ENCODE assay signal across 15 cellular contexts in the genomic region with DNA sequence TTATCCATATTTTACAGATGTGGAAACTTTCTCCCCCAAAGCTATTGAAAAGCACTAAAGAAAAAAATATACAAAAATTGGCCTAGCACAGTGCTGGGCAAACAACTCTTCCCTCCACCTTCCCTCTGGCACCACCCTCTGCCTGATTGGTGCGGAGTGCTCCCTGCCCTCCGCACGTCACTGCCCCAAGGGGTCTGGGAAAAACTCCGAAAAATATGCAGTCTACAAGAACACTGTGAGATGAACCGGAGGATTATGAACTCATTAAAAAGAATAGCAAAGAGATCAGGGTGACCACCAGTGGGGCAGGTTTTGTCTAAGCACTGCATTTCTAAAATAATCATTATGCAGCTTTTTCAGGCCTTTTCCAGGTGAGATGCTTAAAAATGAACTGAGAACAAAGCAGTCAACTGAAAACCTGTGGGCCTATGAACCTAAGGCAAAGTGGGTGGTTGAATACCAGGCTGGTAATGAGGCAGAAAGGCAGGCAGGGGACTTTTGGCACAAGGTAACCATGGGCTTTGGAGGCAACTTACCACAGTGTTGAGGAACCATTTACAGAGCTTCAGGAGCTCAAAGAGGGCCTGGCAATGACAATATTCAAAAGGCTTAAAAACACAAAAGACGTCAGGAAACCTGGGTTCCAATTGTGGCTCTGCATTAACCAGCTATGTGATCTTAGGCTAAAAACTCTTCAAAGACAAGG. TPM values are rescaled to one million over a fixed set of nuclear protein-coding genes. Genes with fewer than 3 reads are reported as not detected.
A peak's percentile ranks its signal among the peaks of the same experiment; 100 is the strongest.
DNase-seq lines count a peak whose midpoint lies in the region; TF ChIP-seq lines count a peak whose summit lies in the region.
"Had no signal": no experiment of that assay in that cellular context is flagged by ENCODE, and none has a peak within 500 bp of the region (broad histone marks: within the 10 kb centered on the region; RNA-seq: fewer than 3 reads in every experiment).

No MANE protein-coding gene starts in this region.

- H3K9me3 ChIP-seq in HUES64 (ENCODE audit: insufficient read depth, low read depth, low read length) (no peaks in the 10 kb centered on the region), BE2C (no peaks in the 10 kb centered on the region)
- H3K9me3 ChIP-seq: esophagus muscularis mucosa, ovary, sigmoid colon had no signal

- peak overlapping the region; percentile 44 for H3K27ac Mint-ChIP-seq in dendritic cell treated with granulocyte-macrophage colony-stimulating factor and Interleukin-4, amounts not matched to agents 40 ng/mL and 50 ng/mL, for 4 days
- H3K27ac Mint-ChIP-seq: activated B cell treated with CpG ODN at 0.5 μM for 24 hours had no signal

- no peaks in the 10 kb centered on the region for H3K27me3 Mint-ChIP-seq in dendritic cell treated with granulocyte-macrophage colony-stimulating factor and Interleukin-4, amounts not matched to agents 40 ng/mL and 50 ng/mL, for 4 days

- peak; percentile 21 for DNase-seq in activated effector memory CD4-positive, alpha-beta T cell treated with anti-CD3 and anti-CD28 coated beads, Interleukin-2, amount 50 U/mL, for 16 hours
- DNase-seq in activated effector memory CD4-positive, alpha-beta T cell treated with Interleukin-2 at 50 U/mL for 16 hours = no peak
- DNase-seq in stimulated activated CD8-positive, alpha-beta memory T cell treated with anti-CD3 and anti-CD28 coated beads, Interleukin-4, amount 100 ng/mL, for 48 hours = peak; percentile 17
- DNase-seq in NCI-H82 treated with DMSO at 0.1 percent for 48 hours (lab: John Stamatoyannopoulos, UW; ENCODE audit: unreplicated experiment) (no peak), BE2C (no peak), NCI-H1930 (lab: John Stamatoyannopoulos, UW) (no peak)
- DNase-seq: activated B cell treated with CpG ODN at 0.5 μM for 24 hours, dorsolateral prefrontal cortex, NCI-H1694, ovary, sigmoid colon, T-helper 2 cell had no signal

- no peak for TF ChIP-seq CTCF in BE2C (IDR thresholded peaks at IDR 0.05; ENCODE audit: low read depth, low read length)

- WGBS in HUES64 = 87% methylated on average over 6 of the region's 6 CpGs

- H3K36me3 Mint-ChIP-seq in dendritic cell treated with granulocyte-macrophage colony-stimulating factor and Interleukin-4, amounts not matched to agents 40 ng/mL and 50 ng/mL, for 4 days (ENCODE audit: low read depth) = no peaks in the 10 kb centered on the region

- H3K27me3 ChIP-seq in HUES64 (ENCODE audit: insufficient read depth, low read length) = no peaks in the 10 kb centered on the region
- H3K27me3 ChIP-seq in BE2C = no peaks in the 10 kb centered on the region
- H3K27me3 ChIP-seq: dorsolateral prefrontal cortex, esophagus muscularis mucosa, ovary, sigmoid colon had no signal

- H3K4me3 Mint-ChIP-seq in dendritic cell treated with granulocyte-macrophage colony-stimulating factor and Interleukin-4, amounts not matched to agents 40 ng/mL and 50 ng/mL, for 4 days = no peak overlapping the region
- H3K4me3 Mint-ChIP-seq: activated B cell treated with CpG ODN at 0.5 μM for 24 hours had no signal

- H3K4me1 ChIP-seq in HUES64 (ENCODE audit: insufficient read depth, low read length) (peaks cover 29% of the 10 kb centered on the region), BE2C (no peaks in the 10 kb centered on the region)

- H3K4me3 ChIP-seq in HUES64 (ENCODE audit: low read length) (no peak overlapping the region), BE2C (ENCODE audit: low read depth, low read length) (no peak overlapping the region)
- H3K4me3 ChIP-seq: dorsolateral prefrontal cortex, esophagus muscularis mucosa, ovary, sigmoid colon had no signal

- no peaks in the 10 kb centered on the region for H3K9me3 Mint-ChIP-seq in dendritic cell treated with granulocyte-macrophage colony-stimulating factor and Interleukin-4, amounts not matched to agents 40 ng/mL and 50 ng/mL, for 4 days
- H3K9me3 Mint-ChIP-seq: activated B cell treated with CpG ODN at 0.5 μM for 24 hours had no signal

- intact Hi-C loops in dendritic cell treated with granulocyte-macrophage colony-stimulating factor and Interleukin-4, amounts not matched to agents 40 ng/mL and 50 ng/mL, for 4 days (cut with micrococcal nuclease) = no loop called here

- no peak overlapping the region for H3K9ac ChIP-seq in HUES64 (ENCODE audit: low read depth, low read length)

- 0 out of 2 replicates have a peak overlapping the region, but pooled peaks have one; percentile 0 for H3K27ac ChIP-seq in HUES64 (ENCODE audit: low read depth, low read length)
- H3K27ac ChIP-seq: esophagus muscularis mucosa, ovary, sigmoid colon had no signal

- peaks cover 68% of the 10 kb centered on the region for H3K4me1 Mint-ChIP-seq in dendritic cell treated with granulocyte-macrophage colony-stimulating factor and Interleukin-4, amounts not matched to agents 40 ng/mL and 50 ng/mL, for 4 days (ENCODE audit: low read depth)

- H3K36me3 ChIP-seq in HUES64 (ENCODE audit: insufficient read depth, low read length) = no peaks in the 10 kb centered on the region
- H3K36me3 ChIP-seq in BE2C = no peaks in the 10 kb centered on the region
- H3K36me3 ChIP-seq: esophagus muscularis mucosa, ovary, sigmoid colon had no signal

RNA-seq across cellular contexts. Expression of a gene that starts 57.5 kb away (rescaled TPM):
- polyA plus RNA-seq in HUES64 (2013, experiment 1 of 2) = 17.3 TPM
- polyA plus RNA-seq in HUES64 (2013, experiment 2 of 2) = 16.5 TPM
- 11.6 TPM for polyA plus RNA-seq in BE2C (2012; ENCODE audit: insufficient read depth, insufficient read length, low read depth)

Comparison
In these comparisons a context has a peak if more than half of its experiments do, and no peak if none do; other contexts are left out.
1. DNase-seq: peak in activated effector memory CD4-positive, alpha-beta T cell treated with anti-CD3 and anti-CD28 coated beads, Interleukin-2, amount 50 U/mL, for 16 hours (single experiment) and stimulated activated CD8-positive, alpha-beta memory T cell treated with anti-CD3 and anti-CD28 coated beads, Interleukin-4, amount 100 ng/mL, for 48 hours (single experiment); none in activated effector memory CD4-positive, alpha-beta T cell treated with Interleukin-2 at 50 U/mL for 16 hours (single experiment), NCI-H82 treated with DMSO at 0.1 percent for 48 hours (single experiment), BE2C (single experiment) and NCI-H1930 (0 of 2).